Comparison of ENCODE assay signal across 14 cellular contexts in the genomic region with DNA sequence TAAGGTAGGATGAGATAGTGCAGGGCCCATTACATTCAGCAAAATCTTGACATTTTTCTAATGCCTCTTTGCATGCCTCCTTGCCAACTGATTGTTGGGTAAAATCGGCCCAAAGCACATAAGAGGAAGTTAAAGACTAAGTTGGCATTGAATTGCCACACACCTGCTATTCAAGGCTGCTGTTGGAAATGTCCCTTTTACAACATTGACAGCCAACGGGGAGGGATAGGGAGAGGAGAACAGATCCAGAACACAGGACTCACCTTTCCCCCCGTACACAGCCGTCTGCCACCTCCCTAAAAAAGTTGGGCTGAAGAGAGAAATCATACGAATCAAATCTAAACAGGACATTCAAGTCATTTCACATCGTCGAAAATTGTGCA. TPM values are rescaled to one million over a fixed set of nuclear protein-coding genes. Genes with fewer than 3 reads are reported as not detected.
DNase-seq lines count a peak whose midpoint lies in the region; ATAC-seq, FAIRE-seq and TF ChIP-seq lines count a peak whose summit lies in the region.
"Had no signal": no experiment of that assay in that cellular context is flagged by ENCODE, and none has a peak within 500 bp of the region (broad histone marks: within the 10 kb centered on the region; RNA-seq: fewer than 3 reads in every experiment).

No MANE protein-coding gene starts in this region.

- DNase-seq in ELR (ENCODE audit: low read depth) (peak; percentile 11), endothelial cell (ENCODE audit: low spot score) (no peak), pancreas (no peak)
- DNase-seq: amniotic stem cell; effector CD4-positive, alpha-beta T cell had no signal

- no peak overlapping the region for H2AFZ ChIP-seq in neural cell (ENCODE audit: low read depth, low read length)

- 40% methylated on average over 6 of the region's 7 CpGs for WGBS in HUES64
- WGBS in pancreas, 2 donors = 14 to 19% methylated on average over 7 of the region's 7 CpGs

- peak overlapping the region; percentile 80 for H3K4me3 Mint-ChIP-seq in endothelial cell (ENCODE audit: unreplicated experiment)

- H3K4me1 ChIP-seq in HUES64 (ENCODE audit: insufficient read depth, low read length) (no peaks in the 10 kb centered on the region), pancreas (peaks cover 0 to 6% (median 0%) of the 10 kb centered on the region in 3 donors)

- H4K20me1 ChIP-seq in neural cell (ENCODE audit: insufficient read depth) = no peaks in the 10 kb centered on the region

- H3K9me2 ChIP-seq in neural cell (ENCODE audit: insufficient read depth, low read length) = no peaks in the 10 kb centered on the region

- H3K9me3 Mint-ChIP-seq in endothelial cell (ENCODE audit: unreplicated experiment) = no peaks in the 10 kb centered on the region

- no peak for TF ChIP-seq EP300 in neural cell (conservative IDR thresholded peaks at IDR 0.05; ENCODE audit: poor library complexity, severe bottlenecking)

- H3K36me3 ChIP-seq in HUES64 (ENCODE audit: insufficient read depth, low read length) (no peaks in the 10 kb centered on the region), neural cell (ENCODE audit: insufficient read depth, low read length) (no peaks in the 10 kb centered on the region), pancreas (no peaks in the 10 kb centered on the region)
- H3K36me3 ChIP-seq: heart left ventricle had no signal

- H3K4me2 ChIP-seq in neural cell (ENCODE audit: low read length) = no peak overlapping the region

- H3K4me1 Mint-ChIP-seq in endothelial cell (ENCODE audit: unreplicated experiment) = peaks cover 9% of the 10 kb centered on the region

- H3K27me3 Mint-ChIP-seq in endothelial cell (ENCODE audit: unreplicated experiment) = peaks cover 16% of the 10 kb centered on the region

- H3K27ac Mint-ChIP-seq in endothelial cell (ENCODE audit: unreplicated experiment) = no peak overlapping the region

- no peaks in the 10 kb centered on the region for H3F3A ChIP-seq in neural cell (ENCODE audit: insufficient read depth, low read length, poor library complexity, severe bottlenecking)

- ATAC-seq in pancreas (no peak), GM18502 (IDR thresholded peaks at IDR 0.05; ENCODE audit: poor library complexity, unreplicated experiment) (no peak), HG02938 (IDR thresholded peaks at IDR 0.05; ENCODE audit: unreplicated experiment) (no peak)

- TF ChIP-seq CTCF in endothelial cell (IDR thresholded peaks at IDR 0.05; ENCODE audit: unreplicated experiment) (no peak), neural cell (IDR thresholded peaks at IDR 0.05; ENCODE audit: poor library complexity, severe bottlenecking) (no peak), pancreas (IDR thresholded peaks at IDR 0.05) (no peak)

- no peaks in the 10 kb centered on the region for H3K36me3 Mint-ChIP-seq in endothelial cell (ENCODE audit: low read depth, unreplicated experiment)

- H3K4me3 ChIP-seq in HUES64 (ENCODE audit: low read length) (peak overlapping the region; percentile 60), neural cell (ENCODE audit: low read length) (peak overlapping the region; percentile 65), pancreas (no peak overlapping the region)

- no peak overlapping the region for H3K9ac ChIP-seq in HUES64 (ENCODE audit: low read depth, low read length)
- H3K9ac ChIP-seq in neural cell (ENCODE audit: low read length) = no peak overlapping the region

- intact Hi-C loops in pancreas (cut with DNase I) = no loop called here

- H3K9me3 ChIP-seq in HUES64 (ENCODE audit: insufficient read depth, low read depth, low read length) = no peaks in the 10 kb centered on the region
- H3K9me3 ChIP-seq in neural cell (ENCODE audit: low read length) = no peaks in the 10 kb centered on the region
- no peaks in the 10 kb centered on the region for H3K9me3 ChIP-seq in pancreas
- H3K9me3 ChIP-seq: heart left ventricle had no signal

- no peak for TF ChIP-seq RAD21 in neural cell (conservative IDR thresholded peaks at IDR 0.05)

- H3K27me3 ChIP-seq in HUES64 (ENCODE audit: insufficient read depth, low read length) (peaks cover 73% of the 10 kb centered on the region), neural cell (ENCODE audit: insufficient read depth, low read depth, low read length) (peaks cover 34% of the 10 kb centered on the region), pancreas (peaks cover 0 to 28% (median 1%) of the 10 kb centered on the region in 4 donors)

- no peak overlapping the region for H3K27ac ChIP-seq in HUES64 (ENCODE audit: low read depth, low read length)
- H3K27ac ChIP-seq in neural cell (ENCODE audit: low read length) = no peak overlapping the region
- no peak overlapping the region for H3K27ac ChIP-seq in pancreas
- H3K27ac ChIP-seq: heart left ventricle had no signal

- no peak for FAIRE-seq in pancreas (lab: Jason Lieb, UNC)

- H3K79me2 ChIP-seq in neural cell (replicated peaks; ENCODE audit: insufficient read depth, low read length) = no peaks in the 10 kb centered on the region

TF ChIP-seq in neural cell, 6 proteins besides CTCF, POLR2A, EP300 and RAD21:
- no peak for TF ChIP-seq TAF1 (IDR thresholded peaks at IDR 0.05; ENCODE audit: low read depth)
- no peak for TF ChIP-seq REST (IDR thresholded peaks at IDR 0.05; ENCODE audit: borderline replicate concordance)
- no peak for TF ChIP-seq EZH2 (IDR thresholded peaks at IDR 0.05; ENCODE audit: borderline replicate concordance, insufficient read depth, low read length, poor library complexity, severe bottlenecking)

RNA-seq across cellular contexts. Expression of gene FAM237B, which starts 0.7 kb away (rescaled TPM):
- polyA plus RNA-seq in HUES64 (2013, experiment 1 of 2) = not detected
- polyA plus RNA-seq in HUES64 (2013, experiment 2 of 2) = not detected
- total RNA-seq in endothelial cell (ENCODE audit: unreplicated experiment) = not detected
- polyA plus RNA-seq in neural cell = not detected in 2 replicates
- not detected in 2 replicates for polyA minus RNA-seq in neural cell
- total RNA-seq in pancreas = not detected
- not detected for polyA plus RNA-seq in pancreas
- total RNA-seq: heart left ventricle, MCF 10A, mucosa of gallbladder, sciatic nerve, temporal lobe had no signal
- polyA plus RNA-seq: heart left ventricle had no signal

RNA-seq across cellular contexts. Expression of gene GTPBP10, which starts 26.1 kb away (rescaled TPM):
- polyA plus RNA-seq in HUES64 (2013, experiment 1 of 2) = 14.1 TPM
- 16.7 TPM for polyA plus RNA-seq in HUES64 (2013, experiment 2 of 2)
- total RNA-seq in endothelial cell (ENCODE audit: unreplicated experiment) (21.6 TPM), pancreas (10 to 100 TPM in 4 of 6 donors, 1 to 10 TPM in 2; 9.2 to 14.7 (median 12.1) TPM)
- polyA plus RNA-seq in neural cell (22.8 and 23.5 TPM in 2 replicates), pancreas (10 to 100 TPM in 1 of 2 donors, 1 to 10 TPM in 1; 8.1 to 10.2 TPM)
- 24.8 and 41.1 TPM in 2 replicates for polyA minus RNA-seq in neural cell

Comparison
In these comparisons a context has a peak if more than half of its experiments do, and no peak if none do; other contexts are left out.
1. H3K4me3 ChIP-seq: peak in HUES64 (single experiment) and neural cell (single experiment); none in pancreas (0 of 4).